Comparison of ENCODE assay signal across 32 cellular contexts in genomic region chr11:8218840-8219239, GRCh38. TPM values are rescaled to one million over a fixed set of nuclear protein-coding genes. Genes with fewer than 3 reads are reported as not detected.
DNase-seq lines count a peak whose midpoint lies in the region; ATAC-seq, FAIRE-seq and TF ChIP-seq lines count a peak whose summit lies in the region.
"Had no signal": no experiment of that assay in that cellular context is flagged by ENCODE, and none has a peak within 500 bp of the region (broad histone marks: within the 10 kb centered on the region; RNA-seq: fewer than 3 reads in every experiment).

No MANE protein-coding gene starts in this region.

- H4K5ac ChIP-seq in H1 (ENCODE audit: insufficient read length, low read depth, low read length), result no peak overlapping the region

- no peak overlapping the region for H3K4me3 Mint-ChIP-seq in glutamatergic neuron (ENCODE audit: unreplicated experiment)
- H3K4me3 Mint-ChIP-seq: dendritic cell treated with granulocyte-macrophage colony-stimulating factor and Interleukin-4, amounts not matched to agents 40 ng/mL and 50 ng/mL, for 4 days; T-helper 17 cell had no signal

- ATAC-seq in GM19395 (IDR thresholded peaks at IDR 0.05; ENCODE audit: unreplicated experiment) (no peak), GM21447 (IDR thresholded peaks at IDR 0.05; ENCODE audit: unreplicated experiment) (no peak), HG03354 (IDR thresholded peaks at IDR 0.05; ENCODE audit: poor library complexity, severe bottlenecking, unreplicated experiment) (no peak)

- CTCF ChIA-PET in H1 (lab: Charles Lee; ENCODE audit: partially characterized antibody), result interaction anchor here (0.6 to 21.8 kb wide), 22 partner anchors 9 to 439 kb away, joined by 3 to 342 read pairs (median 7); partner anchors contain the start of gene LMO1

- no peak overlapping the region for H2BK120ac ChIP-seq in H1 (replicated peaks; ENCODE audit: low read depth, low read length)

- H3K27me3 ChIP-seq in H1 (replicated peaks in 1 of 4; ENCODE audit: control insufficient read depth in 3 of 4, extremely low read depth in 1 of 4, insufficient read depth in 3 of 4, low read length in 3 of 4), result no peaks in the 10 kb centered on the region; a peak in 1 of 7 replicates
- peaks cover 11% of the 10 kb centered on the region for H3K27me3 ChIP-seq in osteoblast (ENCODE audit: insufficient read depth, low read length)
- H3K27me3 ChIP-seq: hepatocyte, tibial nerve had no signal

- peaks cover 1% of the 10 kb centered on the region for H3K9me3 Mint-ChIP-seq in glutamatergic neuron (ENCODE audit: unreplicated experiment)
- H3K9me3 Mint-ChIP-seq: dendritic cell treated with granulocyte-macrophage colony-stimulating factor and Interleukin-4, amounts not matched to agents 40 ng/mL and 50 ng/mL, for 4 days had no signal

- no peak for FAIRE-seq in H1 (lab: Jason Lieb, UNC)
- FAIRE-seq: frontal cortex had no signal

- H3K79me2 ChIP-seq in H1 (ENCODE audit: control insufficient read depth in 1 of 2, insufficient read depth in 2 of 2, low read length in 2 of 2), result no peaks in the 10 kb centered on the region
- no peaks in the 10 kb centered on the region for H3K79me2 ChIP-seq in osteoblast (ENCODE audit: insufficient read depth, low read length)
- H3K79me2 ChIP-seq: hepatocyte had no signal

- H3K4me1 ChIP-seq in H1 (replicated peaks in 1 of 4; ENCODE audit: control insufficient read depth in 3 of 4, insufficient read depth in 4 of 4, low read length in 3 of 4), result peaks cover 0 to 2% (median 0%) of the 10 kb centered on the region in 4 experiments; a peak in 1 of 7 replicates
- no peaks in the 10 kb centered on the region for H3K4me1 ChIP-seq in osteoblast (ENCODE audit: insufficient read depth, low read length)
- H3K4me1 ChIP-seq: esophagus squamous epithelium, tibial nerve had no signal

- H2AFZ ChIP-seq in H1 (ENCODE audit: low read length) (no peak overlapping the region), osteoblast (ENCODE audit: low read length) (no peak overlapping the region)
- H2AFZ ChIP-seq: hepatocyte had no signal

- no peak overlapping the region for H2BK20ac ChIP-seq in H1 (ENCODE audit: low read length)

- H3K4ac ChIP-seq in H1 (replicated peaks; ENCODE audit: insufficient read length, low read depth, low read length), result peak overlapping the region; percentile 32

- H3K14ac ChIP-seq in H1 (ENCODE audit: insufficient read length), result no peak overlapping the region

- TF ChIP-seq CTCF in H1 (IDR thresholded peaks at IDR 0.05; ENCODE audit: control extremely low read depth in 1 of 3, insufficient read depth in 1 of 3, low read depth in 1 of 3, low read length in 3 of 3), result peak; percentile 14 to 45 (median 32); a peak in 2 of 4 replicates
- no peak for TF ChIP-seq CTCF in osteoblast (IDR thresholded peaks at IDR 0.05; ENCODE audit: extremely low read depth, low read depth, low read length)
- no peak for TF ChIP-seq CTCF in glutamatergic neuron (IDR thresholded peaks at IDR 0.05; ENCODE audit: partially characterized antibody, unreplicated experiment)

- H3K4me3 ChIP-seq in H1 (ENCODE audit: extremely low read depth in 1 of 4, insufficient read depth in 2 of 4, low read depth in 3 of 4, low read length in 4 of 4), result no peak overlapping the region
- H3K4me3 ChIP-seq in osteoblast (ENCODE audit: insufficient read depth, low read length), result no peak overlapping the region
- H3K4me3 ChIP-seq: esophagus squamous epithelium, hepatocyte, SK-N-MC, tibial nerve had no signal

- H2BK5ac ChIP-seq in H1 (ENCODE audit: low read depth, low read length), result no peak overlapping the region

- H3K79me1 ChIP-seq in H1 (ENCODE audit: low read depth, low read length), result no peaks in the 10 kb centered on the region

- no peak overlapping the region for H2BK12ac ChIP-seq in H1 (ENCODE audit: low read depth, low read length)

- peaks cover 9% of the 10 kb centered on the region for H3K4me1 Mint-ChIP-seq in glutamatergic neuron (ENCODE audit: low read depth, unreplicated experiment)
- H3K4me1 Mint-ChIP-seq: T-helper 17 cell had no signal

- no peak overlapping the region for H3K18ac ChIP-seq in H1 (ENCODE audit: extremely low read depth, low read length)

- peak overlapping the region; percentile 25; the same call in 1 of the 2 replicates for H2BK15ac ChIP-seq in H1 (ENCODE audit: low read length)

- WGBS in H1 (ENCODE audit: extremely low coverage in 1 of 2, insufficient coverage in 1 of 2, insufficient read length in 1 of 2, insufficient replicate concordance in 2 of 2, low coverage in 1 of 2, low lambda C conversion rate in 2 of 2, missing lambda C conversion rate in 1 of 2), 2 experiments, result 77% methylated on average over 11 of the region's 11 CpGs; no CpG with 5 or more reads in 1 of the 2 experiments

- H3K27me3 Mint-ChIP-seq in glutamatergic neuron (ENCODE audit: unreplicated experiment), result peaks cover 8% of the 10 kb centered on the region

- H4K8ac ChIP-seq in H1 (ENCODE audit: extremely low read depth, insufficient read depth, low read length), result no peak overlapping the region

- no peaks in the 10 kb centered on the region for H3K36me3 Mint-ChIP-seq in glutamatergic neuron (ENCODE audit: unreplicated experiment)

- H2AK5ac ChIP-seq in H1 (ENCODE audit: low read depth, low read length), result no peak overlapping the region

- TF ChIP-seq POLR2A in H1 (IDR thresholded peaks at IDR 0.05; ENCODE audit: control extremely low read depth in 1 of 2, low read depth in 2 of 2, low read length in 2 of 2), result no peak

- DNase-seq in ELF-1 (ENCODE audit: low read depth, low spot score) (peak; percentile 36), HuH-7 (ENCODE audit: low spot score) (peak; percentile 43), H1 (ENCODE audit: low read depth in 1 of 2, low spot score in 2 of 2) (no peak), osteoblast (ENCODE audit: insufficient read length, low spot score, missing footprints) (peak; percentile 32), glutamatergic neuron (no peak)
- DNase-seq: activated effector memory CD4-positive, alpha-beta T cell treated with anti-CD3 and anti-CD28 coated beads, Interleukin-2, amount 50 U/mL, for 16 hours; activated T-cell treated with anti-CD3 and anti-CD28 coated beads, Interleukin-2, amount 50 U/mL, for 1 hour; central memory CD4-positive, alpha-beta T cell; esophagus squamous epithelium; GOT3; KG1; left cardiac atrium; NCI-H1417 treated with DMSO at 0.1 percent for 48 hours; T-helper 17 cell had no signal

- no peak overlapping the region for H3K27ac ChIP-seq in H1 (ENCODE audit: low read depth, low read length)
- no peak overlapping the region for H3K27ac ChIP-seq in osteoblast (ENCODE audit: low read depth, low read length)
- H3K27ac ChIP-seq: C4-2B, esophagus squamous epithelium, hepatocyte, RWPE1, SK-N-MC, tibial nerve had no signal

- H3K36me3 ChIP-seq in H1 (ENCODE audit: control insufficient read depth in 2 of 4, insufficient read depth in 4 of 4, low read length in 3 of 4) (no peaks in the 10 kb centered on the region), osteoblast (ENCODE audit: insufficient read depth, low read length) (no peaks in the 10 kb centered on the region)
- H3K36me3 ChIP-seq: esophagus squamous epithelium, tibial nerve had no signal

- H3K4me2 ChIP-seq in H1 (ENCODE audit: insufficient read depth in 1 of 2, low read depth in 2 of 2, low read length in 2 of 2) (no peak overlapping the region), osteoblast (ENCODE audit: insufficient read depth, low read length) (no peak overlapping the region)
- H3K4me2 ChIP-seq: hepatocyte had no signal

- no peak overlapping the region for H3K56ac ChIP-seq in H1 (replicated peaks; ENCODE audit: insufficient read length, low read depth, low read length)

- H3K9me3 ChIP-seq in H1 (ENCODE audit: insufficient read depth in 2 of 2, low read depth in 1 of 2, low read length in 1 of 2) (no peaks in the 10 kb centered on the region), osteoblast (ENCODE audit: low read depth, low read length) (no peaks in the 10 kb centered on the region)
- H3K9me3 ChIP-seq: esophagus squamous epithelium, tibial nerve had no signal

- POLR2A ChIA-PET in H1 (lab: Charles Lee; ENCODE audit: partially characterized antibody), result interaction anchor here (1.2 to 1.7 kb wide), 2 partner anchors 12 to 44 kb away, joined by 3 to 4 read pairs; partner anchors contain the start of gene LMO1

- H3K9ac ChIP-seq in H1 (replicated peaks in 1 of 4; ENCODE audit: extremely low read depth in 1 of 4, low read depth in 3 of 4, low read length in 3 of 4), result no peak overlapping the region

- no peaks in the 10 kb centered on the region for H4K20me1 ChIP-seq in H1 (replicated peaks in 1 of 2; ENCODE audit: control insufficient read depth in 1 of 2, insufficient read depth in 2 of 2, low read length in 2 of 2)
- no peaks in the 10 kb centered on the region for H4K20me1 ChIP-seq in osteoblast (ENCODE audit: insufficient read depth, low read length)

- no peak overlapping the region for H3K23ac ChIP-seq in H1 (ENCODE audit: insufficient read length)

- H3K23me2 ChIP-seq in H1 (ENCODE audit: low read depth, low read length), result no peaks in the 10 kb centered on the region

- H3K27ac Mint-ChIP-seq in glutamatergic neuron (ENCODE audit: unreplicated experiment), result no peak overlapping the region
- H3K27ac Mint-ChIP-seq: dendritic cell treated with granulocyte-macrophage colony-stimulating factor and Interleukin-4, amounts not matched to agents 40 ng/mL and 50 ng/mL, for 4 days had no signal

- no peak for TF ChIP-seq EP300 in H1 (IDR thresholded peaks at IDR 0.05; ENCODE audit: borderline replicate concordance in 1 of 2, low read depth in 2 of 2, low read length in 2 of 2)

- no peak for TF ChIP-seq RAD21 in H1 (IDR thresholded peaks at IDR 0.05 in 1 of 2, conservative IDR thresholded peaks at IDR 0.05 in 1 of 2; ENCODE audit: low read depth in 2 of 2, low read length in 2 of 2)

- no peak overlapping the region for H4K91ac ChIP-seq in H1 (replicated peaks; ENCODE audit: insufficient read length, low read length)

RNA-seq across cellular contexts. Expression of gene LMO1, which starts 44.8 kb away (rescaled TPM):
- not detected in 2 replicates for total RNA-seq in H1 (2021; fragmentation: NEBNext Ultra II Directional; extraction: Animal tissue kit (Norgen Biotek cat#: 25700))
- polyA plus RNA-seq in H1 (2011; rRNA removed), result 0.17 and 0.30 TPM in 2 replicates
- 0.32 TPM for polyA plus RNA-seq in H1 (2011; cell fraction: cytosol; rRNA removed)
- 0.37 TPM for polyA plus RNA-seq in H1 (2011; cell fraction: nucleus; rRNA removed)
- polyA plus RNA-seq in H1 (2012, experiment 1 of 2), result 0.19 to 0.85 TPM (median 0.46 TPM) in 4 replicates
- polyA plus RNA-seq in H1 (2012, experiment 2 of 2), result 0.45 TPM
- 0.20 TPM for polyA plus RNA-seq in H1 (2013, experiment 1 of 2)
- polyA plus RNA-seq in H1 (2013, experiment 2 of 2), result 0.11 TPM
- 0.44 TPM in 1 of 2 replicates, not detected in the other for polyA minus RNA-seq in H1 (2011; rRNA and poly(A)+ RNA removed)
- polyA minus RNA-seq in H1 (2011; cell fraction: cytosol; rRNA and poly(A)+ RNA removed), result not detected
- not detected for polyA minus RNA-seq in H1 (2011; cell fraction: nucleus; rRNA and poly(A)+ RNA removed)
- total RNA-seq in osteoblast (not detected in 2 replicates), glutamatergic neuron (ENCODE audit: unreplicated experiment) (5.7 TPM)
- total RNA-seq: activated CD8-positive, alpha-beta memory T cell treated with anti-CD3 and anti-CD28 coated beads for 36 hours; Calu3; Daoy; esophagus squamous epithelium; hepatocyte; HT-29; mesenteric fat pad; myocyte; osteocyte; T-helper 17 cell; tibial nerve had no signal
- polyA plus RNA-seq: AG04450 had no signal

RNA-seq across cellular contexts. Expression of gene RIC3, which starts 50.0 kb away (rescaled TPM):
- 15.5 and 16.6 TPM in 2 replicates for total RNA-seq in H1 (2021; fragmentation: NEBNext Ultra II Directional; extraction: Animal tissue kit (Norgen Biotek cat#: 25700))
- polyA plus RNA-seq in H1 (2011; rRNA removed), result 5.0 and 6.4 TPM in 2 replicates
- polyA plus RNA-seq in H1 (2011; cell fraction: cytosol; rRNA removed), result 11.4 TPM
- polyA plus RNA-seq in H1 (2011; cell fraction: nucleus; rRNA removed), result 26.1 TPM
- 11.5 to 16.1 TPM (median 13.6 TPM) in 4 replicates for polyA plus RNA-seq in H1 (2012, experiment 1 of 2)
- polyA plus RNA-seq in H1 (2012, experiment 2 of 2), result 1.7 TPM
- polyA plus RNA-seq in H1 (2013, experiment 1 of 2), result 16.7 TPM
- 14.5 TPM for polyA plus RNA-seq in H1 (2013, experiment 2 of 2)
- 13.4 and 13.5 TPM in 2 replicates for polyA minus RNA-seq in H1 (2011; rRNA and poly(A)+ RNA removed)
- polyA minus RNA-seq in H1 (2011; cell fraction: cytosol; rRNA and poly(A)+ RNA removed), result 11.4 TPM
- polyA minus RNA-seq in H1 (2011; cell fraction: nucleus; rRNA and poly(A)+ RNA removed), result 46.2 TPM
- total RNA-seq in osteoblast (not detected in 2 replicates), glutamatergic neuron (ENCODE audit: unreplicated experiment) (34.4 TPM)
- total RNA-seq: HT-29, myocyte, osteocyte had no signal
- polyA plus RNA-seq: AG04450 had no signal

Comparison
In these comparisons a context has a peak if more than half of its experiments do, and no peak if none do; other contexts are left out.
1. DNase-seq: peak in ELF-1 (single experiment), HuH-7 (single experiment) and osteoblast (single experiment); none in H1 (0 of 2) and glutamatergic neuron (single experiment).
2. CTCF ChIP-seq: peak in H1 (3 of 3); none in osteoblast (single experiment) and glutamatergic neuron (single experiment).
3. RNA of gene RIC3, which starts 50.0 kb away (total RNA-seq): 34.4 TPM in glutamatergic neuron (single experiment) and 15.5 to 16.6 TPM in H1; not detected in osteoblast; every median in the first group is over 10 times any median in the second.